Comparison of ENCODE assay signal across 8 cellular contexts in genomic region chr16:31094424-31095120, GRCh38. TPM values are rescaled to one million over a fixed set of nuclear protein-coding genes. Genes with fewer than 3 reads are reported as not detected.
DNase-seq lines count a peak whose midpoint lies in the region; ATAC-seq and TF ChIP-seq lines count a peak whose summit lies in the region.

VKORC1 (minus strand) TSS chr16:31094797; CDS start chr16:31094729, 68 bp downstream.

- H3K27me3 ChIP-seq in parathyroid adenoma (ENCODE audit: control insufficient read depth, insufficient read depth, low read length) (no peaks in the 10 kb centered on the region), tibial nerve (no peaks in the 10 kb centered on the region)

- H3K4me1 ChIP-seq in parathyroid adenoma: no peaks in the 10 kb centered on the region
- peaks cover 0 to 29% (median 11%) of the 10 kb centered on the region in 4 donors for H3K4me1 ChIP-seq in tibial nerve

- no peak within 1 kb of the TSS for H3K9ac ChIP-seq in parathyroid adenoma

- peak; percentile 64 to 93 for TF ChIP-seq EP300 in tibial nerve (IDR thresholded peaks at IDR 0.05)

- TF ChIP-seq CTCF in parathyroid adenoma (IDR thresholded peaks at IDR 0.05) (no peak), tibial nerve (IDR thresholded peaks at IDR 0.05) (peak in 2 of 5 experiments; percentile 37 to 43)

- H3K9me3 ChIP-seq in parathyroid adenoma (ENCODE audit: control insufficient read depth, low read length): no peaks in the 10 kb centered on the region
- no peaks in the 10 kb centered on the region for H3K9me3 ChIP-seq in tibial nerve

- peak within 1 kb of the TSS; percentile 87 for H3K4me2 ChIP-seq in parathyroid adenoma (ENCODE audit: low read length)

- WGBS in tibial nerve, 2 donors: 1% methylated on average over 67 of the region's 69 CpGs

- H3K27ac ChIP-seq in parathyroid adenoma (peak within 1 kb of the TSS; percentile 65), tibial nerve (peak within 1 kb of the TSS; percentile 58 to 89 (median 84))

- ATAC-seq in HG02623 (IDR thresholded peaks at IDR 0.05; ENCODE audit: unreplicated experiment) (peak; percentile 75), Right ventricle myocardium inferior (peak; percentile 96)

- DNase-seq in NCI-H1105 treated with DMSO at 0.1 percent for 48 hours (lab: John Stamatoyannopoulos, UW) (peak; percentile 93), SW 1271 (lab: John Stamatoyannopoulos, UW) (peak; percentile 92 to 97), Right ventricle myocardium inferior (ENCODE audit: missing footprints) (peak; percentile 97), tibial nerve (ENCODE audit: low spot score in 2 of 2) (peak; percentile 89 to 91)
- peak; percentile 59 for DNase-seq in activated naive CD8-positive, alpha-beta T cell treated with anti-CD3 and anti-CD28 coated beads, Interleukin-2, amount 50 U/mL, for 16 hours (ENCODE audit: low read depth, low spot score)

- H3K79me2 ChIP-seq in parathyroid adenoma: no peaks in the 10 kb centered on the region

- TF ChIP-seq POLR2A in GM10847 (IDR thresholded peaks at IDR 0.05; ENCODE audit: extremely low read depth, insufficient read length) (peak; percentile 53), tibial nerve (IDR thresholded peaks at IDR 0.05) (peak; percentile 5 to 75)

- H3K4me3 ChIP-seq in parathyroid adenoma (ENCODE audit: low read depth, low read length) (peak within 1 kb of the TSS; percentile 76), tibial nerve (peak within 1 kb of the TSS; percentile 69 to 82 (median 76))

- intact Hi-C loops in Right ventricle myocardium inferior (cut with DNase I): loop anchor here (2.0 kb wide), 1 partner anchor 20 kb away; the partner anchor contains the start of genes ZNF646 and ZNF668

- peak within 1 kb of the TSS; percentile 94 for H2AFZ ChIP-seq in parathyroid adenoma

- H3K36me3 ChIP-seq in parathyroid adenoma (ENCODE audit: control insufficient read depth, insufficient read depth, low read length): no peaks in the 10 kb centered on the region
- H3K36me3 ChIP-seq in tibial nerve: peaks cover 0 to 22% (median 0%) of the 10 kb centered on the region in 3 donors

RNA-seq across cellular contexts. Expression of gene VKORC1, which starts in this region (rescaled TPM):
- total RNA-seq in Right ventricle myocardium inferior: 41.1 TPM
- total RNA-seq in tibial nerve: 100 to 1,000 TPM; 114 to 180 (median 136) TPM

Comparison
In these comparisons a context has a peak if more than half of its experiments do, and no peak if none do; other contexts are left out.
1. Peak in every context shown above with its lines: DNase-seq, ATAC-seq, H3K4me3 ChIP-seq and H3K27ac ChIP-seq.